Comparison of ENCODE assay signal across 24 cellular contexts in genomic region chr14:23359167-23359626, GRCh38. TPM values are rescaled to one million over a fixed set of nuclear protein-coding genes. Genes with fewer than 3 reads are reported as not detected.
DNase-seq lines count a peak whose midpoint lies in the region; ATAC-seq and TF ChIP-seq lines count a peak whose summit lies in the region.
"Had no signal": no experiment of that assay in that cellular context is flagged by ENCODE, and none has a peak within 500 bp of the region (broad histone marks: within the 10 kb centered on the region; RNA-seq: fewer than 3 reads in every experiment).

No MANE protein-coding gene starts in this region.

- no peak overlapping the region for H2BK12ac ChIP-seq in H9 (ENCODE audit: insufficient read length, low read depth, low read length)
- no peak overlapping the region for H2BK12ac ChIP-seq in neuronal stem cell (ENCODE audit: low read length)

- H2BK15ac ChIP-seq in H9 (ENCODE audit: low read depth, low read length), result no peak overlapping the region
- no peak overlapping the region for H2BK15ac ChIP-seq in neuronal stem cell (ENCODE audit: low read length)

- POLR2A ChIA-PET in Caco-2 (lab: Charles Lee), result interaction anchor here (0.6 kb wide), 1 partner anchor 164 kb away, joined by 5 read pairs; no protein-coding TSS in a partner anchor

- no peak overlapping the region for H3T11ph ChIP-seq in H9 (ENCODE audit: low read length)

- H3K4me2 ChIP-seq in H9 (ENCODE audit: insufficient read depth, insufficient read length, low read length), result no peak overlapping the region
- no peak overlapping the region for H3K4me2 ChIP-seq in neuronal stem cell (ENCODE audit: insufficient read depth, low read length, poor library complexity, severe bottlenecking)

- H4K91ac ChIP-seq in H9 (ENCODE audit: insufficient read length, low read depth, low read length) (no peak overlapping the region), neuronal stem cell (ENCODE audit: low read depth, low read length, poor library complexity) (no peak overlapping the region)

- peaks cover 18 to 58% (median 43%) of the 10 kb centered on the region in 3 experiments for H3K36me3 Mint-ChIP-seq in H9 (ENCODE audit: insufficient read depth in 1 of 3, low read depth in 3 of 3)
- no peaks in the 10 kb centered on the region for H3K36me3 Mint-ChIP-seq in Caco-2 (ENCODE audit: insufficient read depth, unreplicated experiment)
- H3K36me3 Mint-ChIP-seq in effector memory CD8-positive, alpha-beta T cell (ENCODE audit: insufficient read depth), result peaks cover 4% of the 10 kb centered on the region
- H3K36me3 Mint-ChIP-seq: CD4-positive, CD25-positive, alpha-beta regulatory T cell had no signal

- H3K27me3 Mint-ChIP-seq in H9 (ENCODE audit: low read depth) (peaks cover 9% of the 10 kb centered on the region), Caco-2 (ENCODE audit: insufficient read depth, unreplicated experiment) (peaks cover 8% of the 10 kb centered on the region)
- H3K27me3 Mint-ChIP-seq in effector memory CD8-positive, alpha-beta T cell, result peaks cover 31 to 51% of the 10 kb centered on the region in 2 donors

- H3K79me1 ChIP-seq in H9 (ENCODE audit: insufficient read depth, low read depth, low read length, poor library complexity, severe bottlenecking), result no peaks in the 10 kb centered on the region
- peaks cover 1% of the 10 kb centered on the region for H3K79me1 ChIP-seq in neuronal stem cell (ENCODE audit: low read depth, low read length)

- H2AK5ac ChIP-seq in H9 (ENCODE audit: insufficient read length, low read length) (no peak overlapping the region), neuronal stem cell (ENCODE audit: low read depth, low read length) (no peak overlapping the region)

- intact Hi-C loops in esophagus muscularis mucosa (cut with DNase I) (no loop called here), Caco-2 (cut with micrococcal nuclease; ENCODE audit: unreplicated experiment) (no loop called here)

- ATAC-seq in RWPE2 (ENCODE audit: low read depth) (no peak), HG02642 (IDR thresholded peaks at IDR 0.05; ENCODE audit: poor library complexity, unreplicated experiment) (no peak)
- ATAC-seq in effector memory CD8-positive, alpha-beta T cell (replicated peaks), result no peak

- no peaks in the 10 kb centered on the region; the same call in 1 of the 2 replicates for H3K36me3 ChIP-seq in RWPE2 (ENCODE audit: low read depth)
- peaks cover 0 to 47% (median 18%) of the 10 kb centered on the region in 4 donors for H3K36me3 ChIP-seq in esophagus muscularis mucosa
- peaks cover 38 to 85% of the 10 kb centered on the region in 2 donors for H3K36me3 ChIP-seq in neuronal stem cell (replicated peaks in 1 of 2; ENCODE audit: control insufficient read depth in 2 of 2, insufficient read depth in 2 of 2, low read length in 2 of 2)
- no peaks in the 10 kb centered on the region for H3K36me3 ChIP-seq in Caco-2 (ENCODE audit: control insufficient read depth, insufficient read depth, low read length)
- H3K36me3 ChIP-seq: HAP-1 had no signal

- DNase-seq in H9 (peak; percentile 18), RWPE2 (ENCODE audit: low spot score) (peak; percentile 44), esophagus muscularis mucosa (ENCODE audit: extremely low spot score) (no peak), neuronal stem cell (ENCODE audit: low spot score) (no peak), Caco-2 (no peak)
- no peak for DNase-seq in effector memory CD8-positive, alpha-beta T cell
- DNase-seq: CD4-positive, CD25-positive, alpha-beta regulatory T cell; COR-L47; DMS153; GDM1; IMR-90; NCI-H1417 treated with DMSO at 0.1 percent for 48 hours; NCI-H1930; NCI-H345; NCI-H524 treated with DMSO at 0.1 percent for 48 hours; SJCRH30 had no signal

- TF ChIP-seq CTCF in H9 (conservative IDR thresholded peaks at IDR 0.05) (no peak), RWPE2 (IDR thresholded peaks at IDR 0.05; ENCODE audit: poor library complexity, severe bottlenecking) (no peak), esophagus muscularis mucosa (IDR thresholded peaks at IDR 0.05) (no peak), Caco-2 (IDR thresholded peaks at IDR 0.05; ENCODE audit: insufficient read depth in 1 of 2, low read depth in 1 of 2, low read length in 1 of 2, severe bottlenecking in 1 of 2, unreplicated experiment in 1 of 2) (no peak)

- H2BK5ac ChIP-seq in H9 (ENCODE audit: insufficient read length, low read length), result no peak overlapping the region
- H2BK5ac ChIP-seq in neuronal stem cell (ENCODE audit: low read length), result no peak overlapping the region

- no peak overlapping the region for H2BK120ac ChIP-seq in H9 (ENCODE audit: low read depth, low read length, poor library complexity, severe bottlenecking)
- no peak overlapping the region for H2BK120ac ChIP-seq in neuronal stem cell (ENCODE audit: low read depth, low read length)

- H3K9ac ChIP-seq in H9 (ENCODE audit: extremely low read depth, insufficient read length, low read length), result no peak overlapping the region
- peak overlapping the region; percentile 22 for H3K9ac ChIP-seq in neuronal stem cell (ENCODE audit: low read depth, low read length, poor library complexity)

- no peak overlapping the region for H3K4ac ChIP-seq in H9 (ENCODE audit: low read depth, low read length)
- H3K4ac ChIP-seq in neuronal stem cell (ENCODE audit: low read length), result no peak overlapping the region

- no peaks in the 10 kb centered on the region for H3K79me2 ChIP-seq in H9 (ENCODE audit: insufficient read depth, low read length)

- peaks cover 4% of the 10 kb centered on the region for H3K23me2 ChIP-seq in H9 (ENCODE audit: insufficient read length, low read depth, low read length, poor library complexity, severe bottlenecking)

- no TSS peak for BruUV-seq in Caco-2 (replicated peaks; lab: Mats Ljungman, UMichigan)

- H2AFZ ChIP-seq in H9 (ENCODE audit: low read length), result no peak overlapping the region
- no peak overlapping the region for H2AFZ ChIP-seq in neuronal stem cell (ENCODE audit: low read length)

- H3K14ac ChIP-seq in H9 (ENCODE audit: insufficient read depth, low read length), result no peak overlapping the region
- no peak overlapping the region for H3K14ac ChIP-seq in neuronal stem cell (ENCODE audit: low read length)

- H4K8ac ChIP-seq in H9 (replicated peaks; ENCODE audit: insufficient read length, low read depth, low read length) (no peak overlapping the region), neuronal stem cell (ENCODE audit: low read depth, low read length) (no peak overlapping the region)

- H3K4me1 ChIP-seq in H9 (ENCODE audit: insufficient read depth, low read length) (peaks cover 4% of the 10 kb centered on the region; the same call in 1 of the 2 replicates), RWPE2 (ENCODE audit: insufficient read depth, poor library complexity, severe bottlenecking) (no peaks in the 10 kb centered on the region), esophagus muscularis mucosa (peaks cover 5 to 62% (median 56%) of the 10 kb centered on the region in 4 donors), neuronal stem cell (ENCODE audit: control insufficient read depth in 2 of 2, insufficient read depth in 1 of 2, low read depth in 1 of 2, low read length in 2 of 2) (peaks cover 6 to 12% of the 10 kb centered on the region in 2 donors), Caco-2 (no peaks in the 10 kb centered on the region)
- H3K4me1 ChIP-seq: HAP-1 had no signal

- no peak overlapping the region for H2BK20ac ChIP-seq in H9 (ENCODE audit: low read depth, low read length, poor library complexity, severe bottlenecking)

- no peak for TF ChIP-seq EP300 in esophagus muscularis mucosa (IDR thresholded peaks at IDR 0.05)

- no peak overlapping the region for H4K5ac ChIP-seq in H9 (ENCODE audit: insufficient read length, low read depth, low read length)

- peaks cover 19 to 23% of the 10 kb centered on the region in 2 experiments for H3K4me1 Mint-ChIP-seq in H9
- no peaks in the 10 kb centered on the region for H3K4me1 Mint-ChIP-seq in Caco-2 (ENCODE audit: low read depth, unreplicated experiment)
- no peaks in the 10 kb centered on the region for H3K4me1 Mint-ChIP-seq in effector memory CD8-positive, alpha-beta T cell (ENCODE audit: low read depth in 2 of 2)

- H3K4me3 Mint-ChIP-seq in H9, result no peak overlapping the region
- H3K4me3 Mint-ChIP-seq in Caco-2 (ENCODE audit: unreplicated experiment), result no peak overlapping the region
- no peak overlapping the region for H3K4me3 Mint-ChIP-seq in effector memory CD8-positive, alpha-beta T cell
- H3K4me3 Mint-ChIP-seq: CD4-positive, CD25-positive, alpha-beta regulatory T cell had no signal

- H3K27ac ChIP-seq in H9 (ENCODE audit: insufficient read length, low read depth, low read length) (no peak overlapping the region), RWPE2 (ENCODE audit: poor library complexity, severe bottlenecking) (no peak overlapping the region), esophagus muscularis mucosa (replicated peaks in 1 of 4) (peak overlapping the region in 3 of 4 donors; percentile 10 to 55 (median 26)), neuronal stem cell (replicated peaks; ENCODE audit: low read length) (no peak overlapping the region)
- H3K27ac ChIP-seq: HL-60, SJCRH30 had no signal

- no peak overlapping the region for H3K56ac ChIP-seq in H9 (ENCODE audit: insufficient read length, low read depth, low read length)

- no peaks in the 10 kb centered on the region for H4K20me1 ChIP-seq in H9 (ENCODE audit: control insufficient read depth, insufficient read depth, insufficient read length)

- H3K23ac ChIP-seq in H9 (ENCODE audit: insufficient read length, low read depth, low read length) (no peak overlapping the region), neuronal stem cell (ENCODE audit: low read depth, low read length, poor library complexity) (no peak overlapping the region)

- H3K9me3 ChIP-seq in H9 (ENCODE audit: control insufficient read depth, low read depth, low read length), result no peaks in the 10 kb centered on the region
- no peaks in the 10 kb centered on the region for H3K9me3 ChIP-seq in RWPE2 (ENCODE audit: severe bottlenecking)
- no peaks in the 10 kb centered on the region for H3K9me3 ChIP-seq in esophagus muscularis mucosa
- no peaks in the 10 kb centered on the region for H3K9me3 ChIP-seq in neuronal stem cell (replicated peaks in 1 of 2; ENCODE audit: control insufficient read depth in 2 of 2, insufficient read depth in 1 of 2, low read depth in 1 of 2, low read length in 2 of 2)
- H3K9me3 ChIP-seq in Caco-2, result no peaks in the 10 kb centered on the region
- H3K9me3 ChIP-seq: HAP-1, SJCRH30 had no signal

- no peak for TF ChIP-seq POLR2A in esophagus muscularis mucosa (IDR thresholded peaks at IDR 0.05; ENCODE audit: low read depth)

- CTCF ChIA-PET in Caco-2 (lab: Charles Lee), result no interaction called here

- H3K4me3 ChIP-seq in RWPE2 (ENCODE audit: severe bottlenecking) (no peak overlapping the region), esophagus muscularis mucosa (no peak overlapping the region), neuronal stem cell (ENCODE audit: low read length in 2 of 2) (no peak overlapping the region), Caco-2 (ENCODE audit: low read depth, low read length) (no peak overlapping the region)
- H3K4me3 ChIP-seq: HAP-1, SJCRH30 had no signal

- H3K9me3 Mint-ChIP-seq in H9 (no peaks in the 10 kb centered on the region), Caco-2 (ENCODE audit: unreplicated experiment) (no peaks in the 10 kb centered on the region)
- no peaks in the 10 kb centered on the region for H3K9me3 Mint-ChIP-seq in effector memory CD8-positive, alpha-beta T cell

- no peak overlapping the region for H3K27ac Mint-ChIP-seq in H9
- H3K27ac Mint-ChIP-seq in Caco-2 (ENCODE audit: unreplicated experiment), result no peak overlapping the region
- H3K27ac Mint-ChIP-seq in effector memory CD8-positive, alpha-beta T cell, result no peak overlapping the region
- H3K27ac Mint-ChIP-seq: CD4-positive, CD25-positive, alpha-beta regulatory T cell had no signal

- no peak overlapping the region for H3K18ac ChIP-seq in H9 (ENCODE audit: insufficient read length, low read depth, low read length)
- H3K18ac ChIP-seq in neuronal stem cell (ENCODE audit: low read length), result no peak overlapping the region

- H3K27me3 ChIP-seq in H9 (ENCODE audit: insufficient read depth, low read length), result no peaks in the 10 kb centered on the region; the same call in 1 of the 2 replicates
- no peaks in the 10 kb centered on the region for H3K27me3 ChIP-seq in RWPE2 (ENCODE audit: insufficient read depth, poor library complexity, severe bottlenecking)
- no peaks in the 10 kb centered on the region for H3K27me3 ChIP-seq in esophagus muscularis mucosa
- no peaks in the 10 kb centered on the region for H3K27me3 ChIP-seq in neuronal stem cell (ENCODE audit: control insufficient read depth in 3 of 3, insufficient read depth in 3 of 3, low read depth in 1 of 3, low read length in 3 of 3)
- H3K27me3 ChIP-seq in Caco-2 (replicated peaks; ENCODE audit: control insufficient read depth, insufficient read depth, low read length), result no peaks in the 10 kb centered on the region
- H3K27me3 ChIP-seq: SJCRH30 had no signal

- WGBS in H9 (ENCODE audit: extremely low coverage, insufficient read length, low lambda C conversion rate), result no CpG with 5 or more reads among the region's 11 CpGs
- WGBS in esophagus muscularis mucosa, result 77% methylated on average over 10 of the region's 11 CpGs
- WGBS in neuronal stem cell (ENCODE audit: extremely low coverage in 2 of 2, insufficient read length in 2 of 2, insufficient replicate concordance in 1 of 2), 2 donors, result no CpG with 5 or more reads among the region's 11 CpGs

RNA-seq across cellular contexts. Expression of gene EFS, which starts 5.8 kb away (rescaled TPM):
- total RNA-seq in H9 (2021) (31.9 and 32.1 TPM in 2 replicates), esophagus muscularis mucosa (10 to 100 TPM; 10.1 to 21.4 (median 12.8) TPM), Caco-2 (2022) (0.14 and 0.16 TPM in 2 replicates)
- polyA plus RNA-seq in neuronal stem cell (2013, experiment 1 of 2), result 74.5 TPM
- polyA plus RNA-seq in neuronal stem cell (2013, experiment 2 of 2), result 74.5 TPM
- total RNA-seq: CD4-positive, CD25-positive, alpha-beta regulatory T cell; HT1080 had no signal
- polyA plus RNA-seq: CD4-positive, CD25-positive, alpha-beta regulatory T cell had no signal

RNA-seq across cellular contexts. Expression of gene SLC22A17, which starts 6.5 kb away (rescaled TPM):
- total RNA-seq in H9 (2021) (33.0 and 34.0 TPM in 2 replicates), esophagus muscularis mucosa (10 to 100 TPM; 12.5 to 36.9 (median 24.9) TPM), Caco-2 (2022) (3.1 and 3.7 TPM in 2 replicates)
- 62.0 TPM for polyA plus RNA-seq in neuronal stem cell (2013, experiment 1 of 2)
- 60.0 TPM for polyA plus RNA-seq in neuronal stem cell (2013, experiment 2 of 2)

RNA-seq across cellular contexts. Expression of gene IL25, which starts 13.4 kb away (rescaled TPM):
- total RNA-seq in H9 (2021) (not detected in 2 replicates), esophagus muscularis mucosa (not detected), Caco-2 (2022) (not detected in 2 replicates)
- not detected for polyA plus RNA-seq in neuronal stem cell (2013, experiment 1 of 2)
- polyA plus RNA-seq in neuronal stem cell (2013, experiment 2 of 2), result not detected
- total RNA-seq: CD4-positive, CD25-positive, alpha-beta regulatory T cell; Daoy; HT1080; IMR-90; M059J; RPMI7951; SJCRH30 had no signal
- polyA plus RNA-seq: AG04450; CD4-positive, CD25-positive, alpha-beta regulatory T cell; IMR-90 had no signal

RNA-seq across cellular contexts. Expression of gene CMTM5, which starts 17.6 kb away (rescaled TPM):
- total RNA-seq in H9 (2021) (not detected in 2 replicates), esophagus muscularis mucosa (1 to 10 TPM in 3 of 4 donors, under 1 TPM in 1; 0.78 to 2.9 (median 1.9) TPM), Caco-2 (2022) (not detected in 2 replicates)
- polyA plus RNA-seq in neuronal stem cell (2013, experiment 1 of 2), result 5.0 TPM
- 4.4 TPM for polyA plus RNA-seq in neuronal stem cell (2013, experiment 2 of 2)
- total RNA-seq: Daoy, IMR-90, M059J had no signal
- polyA plus RNA-seq: CD4-positive, CD25-positive, alpha-beta regulatory T cell had no signal

RNA-seq across cellular contexts. Expression of gene PABPN1, which starts 37.9 kb away (rescaled TPM):
- total RNA-seq in H9 (2021) (331 and 333 TPM in 2 replicates), esophagus muscularis mucosa (10 to 100 TPM; 44.6 to 68.1 (median 53.9) TPM), Caco-2 (2022) (196 and 202 TPM in 2 replicates)
- polyA plus RNA-seq in neuronal stem cell (2013, experiment 1 of 2), result 311 TPM
- polyA plus RNA-seq in neuronal stem cell (2013, experiment 2 of 2), result 303 TPM

Comparison
In these comparisons a context has a peak if more than half of its experiments do, and no peak if none do; other contexts are left out.
1. DNase-seq: peak in H9 (single experiment) and RWPE2 (single experiment); none in esophagus muscularis mucosa (single experiment), neuronal stem cell (single experiment), Caco-2 (0 of 2) and effector memory CD8-positive, alpha-beta T cell (0 of 3).
2. H3K27ac ChIP-seq: peak in esophagus muscularis mucosa (3 of 4); none in H9 (single experiment), RWPE2 (single experiment) and neuronal stem cell (single experiment).